8 cellular contexts compared by ENCODE assay signal in the genomic region with DNA sequence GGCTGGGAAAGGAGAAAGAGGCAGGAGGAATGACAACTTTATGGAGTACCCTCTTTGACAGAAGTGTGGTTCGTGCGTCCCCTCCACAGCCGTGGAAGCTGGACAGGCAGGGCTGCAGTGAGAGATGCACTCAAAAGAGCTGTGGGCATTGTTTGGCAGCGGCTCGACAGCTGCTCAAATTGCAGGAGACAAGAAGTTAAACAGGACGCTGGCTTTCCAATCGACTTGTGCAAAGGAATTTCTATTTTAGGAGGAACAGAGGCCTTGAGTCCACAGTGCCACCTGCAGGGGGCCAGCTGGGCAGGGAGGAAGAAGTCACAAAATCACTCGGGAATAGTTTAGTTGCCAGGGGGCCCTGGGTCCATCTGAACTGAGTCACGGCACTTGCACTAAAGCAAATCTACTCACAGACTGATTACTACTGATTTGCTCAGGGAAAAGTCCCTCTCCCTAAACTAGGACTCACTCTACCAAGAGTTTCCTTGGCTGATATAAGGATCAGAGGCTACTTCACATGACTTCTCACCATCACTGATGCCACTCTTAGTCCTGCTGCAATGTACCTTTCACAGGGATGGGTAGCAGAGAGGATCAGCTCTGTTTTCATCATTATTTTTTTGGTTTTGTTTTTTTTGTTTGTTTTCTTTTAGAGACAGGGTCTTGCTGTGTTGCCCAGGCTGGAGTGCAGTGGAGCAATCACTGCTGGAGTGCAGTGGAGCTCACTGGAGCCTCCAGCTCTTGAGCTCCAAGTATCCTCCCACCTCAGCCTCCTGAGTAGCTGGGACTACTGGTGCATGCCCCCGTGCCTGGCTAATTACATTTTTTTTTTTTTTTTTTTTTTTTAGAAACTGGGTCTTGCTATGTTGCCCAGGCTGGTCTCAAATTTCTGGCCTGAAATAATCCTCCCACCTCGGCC.
DNase-seq lines count a peak whose midpoint lies in the region; ATAC-seq and TF ChIP-seq lines count a peak whose summit lies in the region.

No MANE protein-coding gene starts in this region.

- H3K27ac ChIP-seq in MM.1S (ENCODE audit: low read length) (no peak overlapping the region), colonic mucosa (no peak overlapping the region)

- no peaks in the 10 kb centered on the region for H3K36me3 ChIP-seq in MM.1S (replicated peaks; ENCODE audit: insufficient read depth, low read length)
- H3K36me3 ChIP-seq in colonic mucosa, result no peaks in the 10 kb centered on the region

- no peak for ATAC-seq in HG03175 (IDR thresholded peaks at IDR 0.05; ENCODE audit: unreplicated experiment)
- no peak for ATAC-seq in HG02885 (IDR thresholded peaks at IDR 0.05; ENCODE audit: poor library complexity, unreplicated experiment)
- ATAC-seq in GM18505 (IDR thresholded peaks at IDR 0.05; ENCODE audit: unreplicated experiment), result no peak

- H3K4me3 ChIP-seq in MM.1S (ENCODE audit: low read length), result no peak overlapping the region
- no peak overlapping the region for H3K4me3 ChIP-seq in colonic mucosa

- H3K9ac ChIP-seq in MM.1S (ENCODE audit: low read length) (no peak overlapping the region), colonic mucosa (ENCODE audit: low read depth in 2 of 2, low read length in 2 of 2) (no peak overlapping the region)

- intact Hi-C loops in colonic mucosa (cut with DNase I), result no loop called here

- H3K4me2 ChIP-seq in MM.1S (ENCODE audit: low read depth, low read length), result no peak overlapping the region

- no peaks in the 10 kb centered on the region for H3F3A ChIP-seq in MM.1S (ENCODE audit: insufficient read depth, low read length)

- no peaks in the 10 kb centered on the region for H3K9me2 ChIP-seq in MM.1S (replicated peaks; ENCODE audit: insufficient read depth, low read length)

- H3K27me3 ChIP-seq in MM.1S (replicated peaks; ENCODE audit: insufficient read depth, low read length) (no peaks in the 10 kb centered on the region), colonic mucosa (no peaks in the 10 kb centered on the region)

- H4K20me1 ChIP-seq in MM.1S (ENCODE audit: insufficient read depth, low read length), result no peaks in the 10 kb centered on the region

- H2AFZ ChIP-seq in MM.1S (ENCODE audit: low read length), result no peak overlapping the region

- DNase-seq in COLO668 (lab: John Stamatoyannopoulos, UW; ENCODE audit: unreplicated experiment), result peak; percentile 39
- DNase-seq in MM.1S, result no peak
- DNase-seq in colonic mucosa, result peak; percentile 59
- DNase-seq in lung microvascular endothelial cell (ENCODE audit: low read depth in 2 of 2), result peak; percentile 80 to 91
- no peak for DNase-seq in putamen (ENCODE audit: low spot score)

- no peak for TF ChIP-seq POLR2A in GM18505 (IDR thresholded peaks at IDR 0.05; ENCODE audit: borderline replicate concordance, extremely low read depth, insufficient read depth, insufficient read length)

- no peaks in the 10 kb centered on the region for H3K4me1 ChIP-seq in MM.1S (ENCODE audit: low read length)
- no peaks in the 10 kb centered on the region for H3K4me1 ChIP-seq in colonic mucosa

- TF ChIP-seq CTCF in MM.1S (IDR thresholded peaks at IDR 0.05; ENCODE audit: low read length) (peak; percentile 10; the same call in 1 of the 2 replicates), colonic mucosa (IDR thresholded peaks at IDR 0.05) (peak; percentile 60)

- H3K9me3 ChIP-seq in MM.1S (replicated peaks; ENCODE audit: insufficient read depth, low read length) (no peaks in the 10 kb centered on the region), colonic mucosa (no peaks in the 10 kb centered on the region)

- no peaks in the 10 kb centered on the region for H3K79me2 ChIP-seq in MM.1S (ENCODE audit: low read length)

Comparison
In these comparisons a context has a peak if more than half of its experiments do, and no peak if none do; other contexts are left out.
1. DNase-seq: peak in COLO668 (single experiment), colonic mucosa (single experiment) and lung microvascular endothelial cell (2 of 2); none in MM.1S (single experiment) and putamen (single experiment).